19 cellular contexts compared by ENCODE assay signal in genomic region chr11:75308116-75308515, GRCh38. TPM values are rescaled to one million over a fixed set of nuclear protein-coding genes. Genes with fewer than 3 reads are reported as not detected.
DNase-seq lines count a peak whose midpoint lies in the region; ATAC-seq and TF ChIP-seq lines count a peak whose summit lies in the region.
"Had no signal": no experiment of that assay in that cellular context is flagged by ENCODE, and none has a peak within 500 bp of the region (broad histone marks: within the 10 kb centered on the region; RNA-seq: fewer than 3 reads in every experiment).

No MANE protein-coding gene starts in this region.

- H3K9me2 ChIP-seq in hepatocyte (replicated peaks; ENCODE audit: insufficient read depth), result no peaks in the 10 kb centered on the region

- H4K20me1 ChIP-seq in hepatocyte (ENCODE audit: insufficient read depth, poor library complexity, severe bottlenecking), result peaks cover 31% of the 10 kb centered on the region

- H3K36me3 ChIP-seq in right atrium auricular region (no peaks in the 10 kb centered on the region), psoas muscle (ENCODE audit: insufficient read depth in 1 of 2, low read depth in 1 of 2) (no peaks in the 10 kb centered on the region), hepatocyte (replicated peaks; ENCODE audit: insufficient read depth, low read depth) (no peaks in the 10 kb centered on the region)
- H3K36me3 ChIP-seq: brain microvascular endothelial cell had no signal

- POLR2A ChIA-PET in WTC11 (lab: Charles Lee), result no interaction called here

- H3K27ac Mint-ChIP-seq in WTC11, result peak overlapping the region; percentile 38; the same call in 1 of the 2 replicates
- H3K27ac Mint-ChIP-seq: CD4-positive, CD25-positive, alpha-beta regulatory T cell had no signal

- H3K9me3 ChIP-seq in right atrium auricular region, result no peaks in the 10 kb centered on the region
- H3K9me3 ChIP-seq in psoas muscle, result no peaks in the 10 kb centered on the region
- H3K9me3 ChIP-seq in hepatocyte (ENCODE audit: low read depth), result no peaks in the 10 kb centered on the region
- H3K9me3 ChIP-seq: transverse colon had no signal

- no peak overlapping the region for H3K4me2 ChIP-seq in hepatocyte

- peaks cover 81% of the 10 kb centered on the region for H3K79me2 ChIP-seq in hepatocyte

- intact Hi-C loops in psoas muscle (cut with DNase I), result no loop called here

- H3K36me3 Mint-ChIP-seq in WTC11, result peaks cover 7% of the 10 kb centered on the region
- H3K36me3 Mint-ChIP-seq: activated naive CD4-positive, alpha-beta T cell treated with anti-CD3 and anti-CD28 coated beads, Interleukin-2, amount 50 U/mL, for 72 hours had no signal

- DNase-seq in DMS53 (lab: John Stamatoyannopoulos, UW), result peak; percentile 62
- DNase-seq in WTC11 (ENCODE audit: low spot score), result no peak
- DNase-seq in right atrium auricular region (ENCODE audit: low spot score), result no peak
- DNase-seq in psoas muscle, result peak; percentile 56 to 68
- DNase-seq in NCI-H1930 (lab: John Stamatoyannopoulos, UW), result no peak
- DNase-seq in hepatocyte (ENCODE audit: low spot score), result no peak
- no peak for DNase-seq in HK-2 (ENCODE audit: unreplicated experiment)
- DNase-seq: activated CD4-positive, alpha-beta T cell treated with anti-CD3 and anti-CD28 coated beads, Interleukin-2, amount 50 U/mL, for 4 hours; activated T-cell treated with anti-CD3 and anti-CD28 coated beads, Interleukin-2, amount 50 U/mL, for 4 hours; brain microvascular endothelial cell; CD4-positive, CD25-positive, alpha-beta regulatory T cell; DMS79; naive thymus-derived CD8-positive, alpha-beta T cell; NCI-H1436 treated with DMSO at 0.1 percent for 48 hours; RPMI8226; stimulated activated CD4-positive, alpha-beta T cell treated with anti-CD3 and anti-CD28 coated beads, Interleukin-12 subunit alpha, Interleukin-12 subunit beta, amount 100 ng/mL, for 4 hours; transverse colon had no signal

- no peak overlapping the region for H3K4me3 Mint-ChIP-seq in WTC11
- H3K4me3 Mint-ChIP-seq: activated T-cell treated with anti-CD3 and anti-CD28 coated beads, Interleukin-2, amount 50 U/mL, for 4 hours; CD4-positive, CD25-positive, alpha-beta regulatory T cell; naive thymus-derived CD8-positive, alpha-beta T cell had no signal

- H3K4me1 ChIP-seq in right atrium auricular region (peaks cover 0 to 68% of the 10 kb centered on the region in 2 donors), psoas muscle (peaks cover 13% of the 10 kb centered on the region), hepatocyte (ENCODE audit: insufficient read depth) (peaks cover 19% of the 10 kb centered on the region)

- peaks cover 54% of the 10 kb centered on the region for H3K4me1 Mint-ChIP-seq in WTC11

- no peaks in the 10 kb centered on the region for H3K27me3 Mint-ChIP-seq in WTC11 (ENCODE audit: low read depth)
- H3K27me3 Mint-ChIP-seq: CD4-positive, CD25-positive, alpha-beta regulatory T cell; naive thymus-derived CD8-positive, alpha-beta T cell had no signal

- H3K4me3 ChIP-seq in right atrium auricular region, result no peak overlapping the region
- no peak overlapping the region for H3K4me3 ChIP-seq in psoas muscle
- H3K4me3 ChIP-seq in hepatocyte, result no peak overlapping the region
- H3K4me3 ChIP-seq: transverse colon had no signal

- CTCF ChIA-PET in WTC11 (lab: Charles Lee), result interaction anchor here (1.1 kb wide), 1 partner anchor 28 kb away, joined by 3 read pairs; no protein-coding TSS in a partner anchor

- peaks cover 7% of the 10 kb centered on the region for H3K9me3 Mint-ChIP-seq in WTC11
- H3K9me3 Mint-ChIP-seq: activated naive CD4-positive, alpha-beta T cell treated with anti-CD3 and anti-CD28 coated beads, Interleukin-2, amount 50 U/mL, for 72 hours; activated T-cell treated with anti-CD3 and anti-CD28 coated beads, Interleukin-2, amount 50 U/mL, for 4 hours; CD4-positive, CD25-positive, alpha-beta regulatory T cell; naive thymus-derived CD8-positive, alpha-beta T cell had no signal

- H3K27me3 ChIP-seq in right atrium auricular region, result no peaks in the 10 kb centered on the region
- H3K27me3 ChIP-seq in psoas muscle (ENCODE audit: insufficient read depth in 3 of 3, low read length in 2 of 3), result peaks cover 0 to 2% (median 0%) of the 10 kb centered on the region in 3 donors
- H3K27me3 ChIP-seq in hepatocyte, result no peaks in the 10 kb centered on the region
- H3K27me3 ChIP-seq: brain microvascular endothelial cell, transverse colon had no signal

- WGBS in psoas muscle, 3 donors, result 58 to 79% (median 72%) methylated on average over 7 of the region's 7 CpGs
- WGBS in hepatocyte (ENCODE audit: low lambda C conversion rate, missing lambda C conversion rate), result 85% methylated on average over 7 of the region's 7 CpGs

- ATAC-seq in WTC11, result no peak
- peak in 2 of 4 donors; percentile 25 to 59 for ATAC-seq in psoas muscle
- no peak for ATAC-seq in HG02610 (IDR thresholded peaks at IDR 0.05; ENCODE audit: unreplicated experiment)
- ATAC-seq: activated naive CD4-positive, alpha-beta T cell treated with anti-CD3 and anti-CD28 coated beads, Interleukin-2, amount 50 U/mL, for 72 hours; activated T-cell treated with anti-CD3 and anti-CD28 coated beads, Interleukin-2, amount 50 U/mL, for 4 hours; naive thymus-derived CD8-positive, alpha-beta T cell had no signal

- no peak overlapping the region for H2AFZ ChIP-seq in hepatocyte

- H3K27ac ChIP-seq in right atrium auricular region, result peak overlapping the region; percentile 12 to 17
- H3K27ac ChIP-seq in psoas muscle, result no peak overlapping the region
- H3K27ac ChIP-seq in hepatocyte, result no peak overlapping the region
- H3K27ac ChIP-seq: brain microvascular endothelial cell had no signal

- TF ChIP-seq CTCF in WTC11 (IDR thresholded peaks at IDR 0.05) (no peak), right atrium auricular region (IDR thresholded peaks at IDR 0.05) (no peak), psoas muscle (IDR thresholded peaks at IDR 0.05) (no peak), hepatocyte (IDR thresholded peaks at IDR 0.05; ENCODE audit: poor library complexity) (no peak)

TF ChIP-seq in WTC11, 78 proteins besides CTCF, POLR2A, EP300 and RAD21:
- TF ChIP-seq ZNF317 (CRISPR knock-in tag; IDR thresholded peaks at IDR 0.05; ENCODE audit: borderline replicate concordance, low read depth) (no peak), GABPB1 (CRISPR knock-in tag; IDR thresholded peaks at IDR 0.05) (no peak), ZSCAN18 (CRISPR knock-in tag; IDR thresholded peaks at IDR 0.05) (no peak), TCF7 (CRISPR knock-in tag; IDR thresholded peaks at IDR 0.05; ENCODE audit: low read depth) (no peak), MAX (CRISPR knock-in tag; IDR thresholded peaks at IDR 0.05) (no peak), RELA (CRISPR knock-in tag; IDR thresholded peaks at IDR 0.05; ENCODE audit: borderline replicate concordance) (no peak), ESRRA (CRISPR knock-in tag; IDR thresholded peaks at IDR 0.05; ENCODE audit: borderline replicate concordance) (no peak), MYBL2 (CRISPR knock-in tag; IDR thresholded peaks at IDR 0.05) (no peak)
- TF ChIP-seq, protein P1, sequence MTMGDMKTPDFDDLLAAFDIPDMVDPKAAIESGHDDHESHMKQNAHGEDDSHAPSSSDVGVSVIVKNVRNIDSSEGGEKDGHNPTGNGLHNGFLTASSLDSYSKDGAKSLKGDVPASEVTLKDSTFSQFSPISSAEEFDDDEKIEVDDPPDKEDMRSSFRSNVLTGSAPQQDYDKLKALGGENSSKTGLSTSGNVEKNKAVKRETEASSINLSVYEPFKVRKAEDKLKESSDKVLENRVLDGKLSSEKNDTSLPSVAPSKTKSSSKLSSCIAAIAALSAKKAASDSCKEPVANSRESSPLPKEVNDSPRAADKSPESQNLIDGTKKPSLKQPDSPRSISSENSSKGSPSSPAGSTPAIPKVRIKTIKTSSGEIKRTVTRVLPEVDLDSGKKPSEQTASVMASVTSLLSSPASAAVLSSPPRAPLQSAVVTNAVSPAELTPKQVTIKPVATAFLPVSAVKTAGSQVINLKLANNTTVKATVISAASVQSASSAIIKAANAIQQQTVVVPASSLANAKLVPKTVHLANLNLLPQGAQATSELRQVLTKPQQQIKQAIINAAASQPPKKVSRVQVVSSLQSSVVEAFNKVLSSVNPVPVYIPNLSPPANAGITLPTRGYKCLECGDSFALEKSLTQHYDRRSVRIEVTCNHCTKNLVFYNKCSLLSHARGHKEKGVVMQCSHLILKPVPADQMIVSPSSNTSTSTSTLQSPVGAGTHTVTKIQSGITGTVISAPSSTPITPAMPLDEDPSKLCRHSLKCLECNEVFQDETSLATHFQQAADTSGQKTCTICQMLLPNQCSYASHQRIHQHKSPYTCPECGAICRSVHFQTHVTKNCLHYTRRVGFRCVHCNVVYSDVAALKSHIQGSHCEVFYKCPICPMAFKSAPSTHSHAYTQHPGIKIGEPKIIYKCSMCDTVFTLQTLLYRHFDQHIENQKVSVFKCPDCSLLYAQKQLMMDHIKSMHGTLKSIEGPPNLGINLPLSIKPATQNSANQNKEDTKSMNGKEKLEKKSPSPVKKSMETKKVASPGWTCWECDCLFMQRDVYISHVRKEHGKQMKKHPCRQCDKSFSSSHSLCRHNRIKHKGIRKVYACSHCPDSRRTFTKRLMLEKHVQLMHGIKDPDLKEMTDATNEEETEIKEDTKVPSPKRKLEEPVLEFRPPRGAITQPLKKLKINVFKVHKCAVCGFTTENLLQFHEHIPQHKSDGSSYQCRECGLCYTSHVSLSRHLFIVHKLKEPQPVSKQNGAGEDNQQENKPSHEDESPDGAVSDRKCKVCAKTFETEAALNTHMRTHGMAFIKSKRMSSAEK (CRISPR knock-in tag; IDR thresholded peaks at IDR 0.05; ENCODE audit: borderline replicate concordance), result no peak

RNA-seq across cellular contexts. Expression of gene ARRB1, which starts 43.3 kb away (rescaled TPM):
- total RNA-seq in WTC11 (2021), result 81.0 to 90.1 TPM (median 82.9 TPM) in 3 replicates
- 10 to 100 TPM; 19.4 to 22.9 TPM for total RNA-seq in right atrium auricular region
- 10 to 100 TPM in 1 of 4 donors, 1 to 10 TPM in 3; 7.4 to 17.3 (median 9.0) TPM for total RNA-seq in psoas muscle
- 1 to 10 TPM; 3.6 to 3.8 (median 3.8) TPM for polyA plus RNA-seq in psoas muscle
- total RNA-seq in hepatocyte, result 83.2 and 91.3 TPM in 2 replicates
- 15.2 and 16.2 TPM in 2 replicates for polyA plus RNA-seq in hepatocyte

Comparison
In these comparisons a context has a peak if more than half of its experiments do, and no peak if none do; other contexts are left out.
1. DNase-seq: peak in DMS53 (single experiment) and psoas muscle (2 of 2); none in WTC11 (single experiment), right atrium auricular region (single experiment), NCI-H1930 (0 of 2), hepatocyte (single experiment) and HK-2 (single experiment).
2. H3K27ac ChIP-seq: peak in right atrium auricular region (2 of 2); none in psoas muscle (single experiment) and hepatocyte (single experiment).